26 cellular contexts compared by ENCODE assay signal in the genomic region with DNA sequence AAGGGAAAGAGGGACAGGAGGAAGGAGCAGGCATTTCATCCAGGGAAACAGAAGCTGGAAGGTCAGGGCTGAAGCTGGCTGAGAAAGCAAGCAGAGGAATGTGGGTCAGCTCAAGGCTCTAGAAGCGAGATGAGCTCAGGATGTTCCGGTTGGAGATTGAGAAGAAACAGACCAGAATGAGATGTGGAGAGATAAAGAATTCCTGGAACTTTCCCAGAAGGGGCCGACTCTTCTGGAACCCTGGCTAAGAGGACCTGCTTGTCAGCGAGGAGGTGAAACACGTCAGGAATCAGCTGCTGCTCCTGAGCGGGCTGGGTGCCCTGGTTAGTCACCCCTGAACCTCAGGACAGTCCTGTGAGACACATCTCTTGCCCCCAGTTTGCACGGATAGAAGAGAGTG.
"Had no signal": no experiment of that assay in that cellular context is flagged by ENCODE, and none has a peak within 500 bp of the region (broad histone marks: within the 10 kb centered on the region; RNA-seq: fewer than 3 reads in every experiment).

No MANE protein-coding gene starts in this region.

- H3K4me1 Mint-ChIP-seq: activated CD4-positive, alpha-beta T cell treated with anti-CD3 and anti-CD28 coated beads, Interleukin-2, amount 10 ng/mL, durations not matched to agents 7 days and 5 days; activated naive CD4-positive, alpha-beta T cell treated with anti-CD3 and anti-CD28 coated beads, Interleukin-2, amount 10 ng/mL, durations not matched to agents 7 days and 5 days; activated T-helper 17 cell treated with anti-CD3 and anti-CD28 coated beads, Interleukin-2, amount 50 U/mL, for 72 hours had no signal

- H3K4me1 ChIP-seq: adrenal gland, breast epithelium had no signal

- H3K27ac Mint-ChIP-seq: activated CD4-positive, alpha-beta memory T cell treated with anti-CD3 and anti-CD28 coated beads for 36 hours; activated CD4-positive, alpha-beta T cell treated with anti-CD3 and anti-CD28 coated beads, Interleukin-2, amount 10 ng/mL, durations not matched to agents 7 days and 5 days; activated naive CD4-positive, alpha-beta T cell treated with anti-CD3 and anti-CD28 coated beads, Interleukin-2, amount 10 ng/mL, durations not matched to agents 7 days and 5 days; activated naive CD8-positive, alpha-beta T cell treated with anti-CD3 and anti-CD28 coated beads, Interleukin-2, amount 10 ng/mL, durations not matched to agents 7 days and 5 days; activated T-helper 17 cell treated with anti-CD3 and anti-CD28 coated beads, Interleukin-2, amount 50 U/mL, for 72 hours had no signal

- DNase-seq: activated CD4-positive, alpha-beta memory T cell treated with anti-CD3 and anti-CD28 coated beads for 36 hours; activated CD4-positive, alpha-beta T cell treated with anti-CD3 and anti-CD28 coated beads, Interleukin-2, amount 10 ng/mL, durations not matched to agents 7 days and 5 days; activated CD4-positive, CD25-positive, alpha-beta regulatory T cell; activated CD8-positive, alpha-beta memory T cell treated with anti-CD3 and anti-CD28 coated beads for 24 hours; activated gamma-delta T cell treated with Interleukin-2 at 50 U/mL for 16 hours; activated naive CD4-positive, alpha-beta T cell treated with anti-CD3 and anti-CD28 coated beads, Interleukin-2, amount 10 ng/mL, durations not matched to agents 7 days and 5 days; activated naive CD8-positive, alpha-beta T cell treated with anti-CD3 and anti-CD28 coated beads, Interleukin-2, amount 10 ng/mL, durations not matched to agents 7 days and 5 days; activated T-cell treated with anti-CD3 and anti-CD28 coated beads for 4 hours; activated T-cell treated with anti-CD3 and anti-CD28 coated beads, Interleukin-2, amount 50 U/mL, for 48 hours; adrenal gland; anterior cingulate cortex; caudate nucleus; Kasumi-1; KBM-7; NCI-H1105 treated with DMSO at 0.1 percent for 48 hours; NCI-H1436 treated with DMSO at 0.1 percent for 48 hours; NCI-H187; NCI-H2081; NCI-H446; NCI-H524; SIG-M5; T-helper 2 cell; T1000 had no signal

- H3K27ac ChIP-seq: adrenal gland, breast epithelium, VCaP had no signal

- H3K4me3 ChIP-seq: adrenal gland, breast epithelium had no signal

- H3K9me3 Mint-ChIP-seq: activated CD4-positive, alpha-beta memory T cell treated with anti-CD3 and anti-CD28 coated beads for 36 hours; activated CD4-positive, alpha-beta T cell treated with anti-CD3 and anti-CD28 coated beads, Interleukin-2, amount 10 ng/mL, durations not matched to agents 7 days and 5 days; activated naive CD4-positive, alpha-beta T cell treated with anti-CD3 and anti-CD28 coated beads, Interleukin-2, amount 10 ng/mL, durations not matched to agents 7 days and 5 days; activated naive CD8-positive, alpha-beta T cell treated with anti-CD3 and anti-CD28 coated beads, Interleukin-2, amount 10 ng/mL, durations not matched to agents 7 days and 5 days; activated T-helper 17 cell treated with anti-CD3 and anti-CD28 coated beads, Interleukin-2, amount 50 U/mL, for 72 hours had no signal

- H3K36me3 Mint-ChIP-seq: activated CD4-positive, alpha-beta memory T cell treated with anti-CD3 and anti-CD28 coated beads for 36 hours; activated naive CD4-positive, alpha-beta T cell treated with anti-CD3 and anti-CD28 coated beads, Interleukin-2, amount 10 ng/mL, durations not matched to agents 7 days and 5 days had no signal

- H3K27me3 Mint-ChIP-seq: activated CD4-positive, alpha-beta T cell treated with anti-CD3 and anti-CD28 coated beads, Interleukin-2, amount 10 ng/mL, durations not matched to agents 7 days and 5 days; activated naive CD4-positive, alpha-beta T cell treated with anti-CD3 and anti-CD28 coated beads, Interleukin-2, amount 10 ng/mL, durations not matched to agents 7 days and 5 days; activated naive CD8-positive, alpha-beta T cell treated with anti-CD3 and anti-CD28 coated beads, Interleukin-2, amount 10 ng/mL, durations not matched to agents 7 days and 5 days had no signal

- H3K36me3 ChIP-seq: adrenal gland, breast epithelium had no signal

- H3K4me3 Mint-ChIP-seq: activated CD4-positive, alpha-beta memory T cell treated with anti-CD3 and anti-CD28 coated beads for 36 hours; activated CD4-positive, alpha-beta T cell treated with anti-CD3 and anti-CD28 coated beads, Interleukin-2, amount 10 ng/mL, durations not matched to agents 7 days and 5 days; activated naive CD4-positive, alpha-beta T cell treated with anti-CD3 and anti-CD28 coated beads, Interleukin-2, amount 10 ng/mL, durations not matched to agents 7 days and 5 days; activated naive CD8-positive, alpha-beta T cell treated with anti-CD3 and anti-CD28 coated beads, Interleukin-2, amount 10 ng/mL, durations not matched to agents 7 days and 5 days; activated T-helper 17 cell treated with anti-CD3 and anti-CD28 coated beads, Interleukin-2, amount 50 U/mL, for 72 hours had no signal

- H3K27me3 ChIP-seq: adrenal gland, breast epithelium had no signal

- H3K9me3 ChIP-seq: adrenal gland, breast epithelium had no signal

- ATAC-seq: activated T-helper 17 cell treated with anti-CD3 and anti-CD28 coated beads, Interleukin-2, amount 50 U/mL, for 72 hours had no signal
